ENCODE assay signal across 23 cellular contexts in the genomic region with DNA sequence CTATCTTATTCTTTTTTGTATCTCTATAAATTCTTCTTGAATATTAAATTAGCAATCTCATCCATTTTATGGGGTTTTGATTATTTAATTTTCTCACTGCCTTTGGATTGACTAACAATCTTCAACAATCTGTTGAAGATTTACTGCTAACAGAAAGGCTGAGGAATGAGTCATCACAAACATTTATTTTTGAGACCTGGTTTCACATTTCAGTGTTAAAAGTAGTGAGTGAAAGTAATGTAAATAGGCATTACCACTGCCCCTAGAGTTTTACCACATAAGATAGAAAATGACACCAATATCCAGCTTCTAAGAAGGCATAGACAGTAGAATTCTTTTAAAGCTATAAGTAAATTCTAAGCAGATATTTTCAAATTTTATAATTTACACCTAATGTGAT.
A peak's percentile ranks its signal among the peaks of the same experiment; 100 is the strongest.
DNase-seq lines count a peak whose midpoint lies in the region; ATAC-seq, FAIRE-seq and TF ChIP-seq lines count a peak whose summit lies in the region.
"Had no signal": no experiment of that assay in that cellular context is flagged by ENCODE, and none has a peak within 500 bp of the region (broad histone marks: within the 10 kb centered on the region; RNA-seq: fewer than 3 reads in every experiment).

No MANE protein-coding gene starts in this region.

- no peak overlapping the region for H3K9ac ChIP-seq in kidney (ENCODE audit: low read length in 2 of 2)

- no peaks in the 10 kb centered on the region for H3K9me3 ChIP-seq in transverse colon
- H3K9me3 ChIP-seq in kidney (ENCODE audit: control insufficient read depth in 1 of 2, low read length in 2 of 2) = no peaks in the 10 kb centered on the region
- H3K9me3 ChIP-seq: Peyer's patch, testis had no signal

- intact Hi-C loops in transverse colon (cut with DNase I; ENCODE audit: low total_unique reads) (no loop called here), kidney (cut with DNase I) (no loop called here)

- no peaks in the 10 kb centered on the region for H3K4me1 ChIP-seq in transverse colon
- no peaks in the 10 kb centered on the region for H3K4me1 ChIP-seq in kidney (ENCODE audit: control insufficient read depth in 1 of 2, insufficient read depth in 1 of 2, low read depth in 1 of 2, low read length in 2 of 2)
- H3K4me1 ChIP-seq: Peyer's patch, testis had no signal

- H3K36me3 ChIP-seq in transverse colon (no peaks in the 10 kb centered on the region), kidney (ENCODE audit: control insufficient read depth in 1 of 2, insufficient read depth in 2 of 2, low read length in 2 of 2) (no peaks in the 10 kb centered on the region)
- H3K36me3 ChIP-seq: Peyer's patch had no signal

- in situ Hi-C loops in transverse colon (cut with MboI; ENCODE audit: low pct_ligation_motif_present in 1 of 4, low pct_unique_long_range_greater_than_20kb in 1 of 4, low sequenced_read_pairs in 3 of 4) = no loop called here

- DNase-seq in urothelium cell line (ENCODE audit: low spot score) (peak; percentile 2), H54 (ENCODE audit: insufficient read length, low spot score) (no peak), transverse colon (no peak), kidney (no peak)
- DNase-seq: activated CD4-positive, alpha-beta memory T cell treated with anti-CD3 and anti-CD28 coated beads for 36 hours; activated naive CD4-positive, alpha-beta T cell treated with anti-CD3 and anti-CD28 coated beads for 36 hours; anterior cingulate cortex; CD8-positive, alpha-beta T cell; central memory CD4-positive, alpha-beta T cell; DMS79 treated with DMSO at 0.1 percent for 48 hours; Kasumi-1; mesendoderm; naive thymus-derived CD4-positive, alpha-beta T cell; NCI-H1092 treated with DMSO at 0.1 percent for 48 hours; NCI-H2081; Peyer's patch; right cardiac atrium; T-helper 2 cell; testis had no signal

- TF ChIP-seq CTCF in transverse colon (IDR thresholded peaks at IDR 0.05) (no peak), kidney (IDR thresholded peaks at IDR 0.05; ENCODE audit: borderline replicate concordance, extremely low read depth, insufficient read depth) (no peak)

- TF ChIP-seq EP300 in transverse colon (IDR thresholded peaks at IDR 0.05; ENCODE audit: low read depth) = no peak

- FAIRE-seq in urothelium cell line (lab: Jason Lieb, UNC) = no peak
- FAIRE-seq in H54 (lab: Jason Lieb, UNC) = no peak
- FAIRE-seq in kidney (lab: Jason Lieb, UNC) = no peak
- FAIRE-seq: frontal cortex had no signal

- H3K4me3 ChIP-seq in transverse colon (no peak overlapping the region), kidney (ENCODE audit: low read length in 2 of 2) (no peak overlapping the region)
- H3K4me3 ChIP-seq: Peyer's patch, testis had no signal

- no peaks in the 10 kb centered on the region for H3K27me3 ChIP-seq in transverse colon
- H3K27me3 ChIP-seq: Peyer's patch, testis had no signal

- no peak overlapping the region for H3K27ac ChIP-seq in transverse colon
- no peak overlapping the region for H3K27ac ChIP-seq in kidney (ENCODE audit: low read depth in 2 of 2, low read length in 2 of 2)
- H3K27ac ChIP-seq: Peyer's patch, testis had no signal

- ATAC-seq in GM18870 (IDR thresholded peaks at IDR 0.05; ENCODE audit: unreplicated experiment) (peak; percentile 77), HG02571 (IDR thresholded peaks at IDR 0.05; ENCODE audit: unreplicated experiment) (peak; percentile 79), HG03378 (IDR thresholded peaks at IDR 0.05; ENCODE audit: unreplicated experiment) (peak; percentile 55)
- ATAC-seq: CD8-positive, alpha-beta T cell; naive thymus-derived CD4-positive, alpha-beta T cell; right cardiac atrium had no signal

- TF ChIP-seq POLR2A in H54 (IDR thresholded peaks at IDR 0.05; ENCODE audit: low read depth, low read length) (no peak), transverse colon (IDR thresholded peaks at IDR 0.05) (no peak)
